In genomic region chr11:46682773-46683752, GRCh38 we compare ENCODE assay signal across 16 cellular contexts. TPM values are rescaled to one million over a fixed set of nuclear protein-coding genes. Genes with fewer than 3 reads are reported as not detected.
DNase-seq lines count a peak whose midpoint lies in the region; ATAC-seq, FAIRE-seq and TF ChIP-seq lines count a peak whose summit lies in the region.
"Had no signal": no experiment of that assay in that cellular context is flagged by ENCODE, and none has a peak within 500 bp of the region (broad histone marks: within the 10 kb centered on the region; RNA-seq: fewer than 3 reads in every experiment).

No MANE protein-coding gene starts in this region.

- DNase-seq in A549 (ENCODE audit: low read depth in 1 of 2, low spot score in 1 of 2) (no peak), PC-3 (peak; percentile 49), epithelial cell of esophagus (ENCODE audit: low read depth) (peak; percentile 51), mesendoderm (no peak)
- no peak for DNase-seq in stimulated activated CD4-positive, alpha-beta T cell treated with anti-CD3 and anti-CD28 coated beads, Interleukin-4, amount 100 ng/mL, for 24 hours
- DNase-seq: activated CD4-positive, alpha-beta memory T cell treated with anti-CD3 and anti-CD28 coated beads, Interleukin-2, amount 10 ng/mL, durations not matched to agents 7 days and 5 days; COR-L47; IMR-90; NCI-H1092 treated with DMSO at 0.1 percent for 48 hours; nephron progenitor cell; stimulated activated CD4-positive, alpha-beta T cell treated with anti-CD3 and anti-CD28 coated beads, Interleukin-4, amount 100 ng/mL, for 4 hours had no signal

- H3K4me3 ChIP-seq in A549 (no peak overlapping the region), PC-3 (ENCODE audit: low read length) (no peak overlapping the region), epithelial cell of esophagus (ENCODE audit: low read length) (no peak overlapping the region), neutrophil (ENCODE audit: low read depth in 1 of 2, low read length in 1 of 2) (no peak overlapping the region), mesendoderm (ENCODE audit: low read length) (no peak overlapping the region)

- no peaks in the 10 kb centered on the region for H4K20me1 ChIP-seq in PC-3 (ENCODE audit: low read length)

- peaks cover 6% of the 10 kb centered on the region; the same call in 1 of the 2 replicates for H3K36me3 ChIP-seq in PC-3 (ENCODE audit: low read depth, low read length)
- H3K36me3 ChIP-seq in neutrophil = peaks cover 90% of the 10 kb centered on the region
- peaks cover 4% of the 10 kb centered on the region for H3K36me3 ChIP-seq in mesendoderm (ENCODE audit: control insufficient read depth, insufficient read depth, low read length)

- H3K9ac ChIP-seq in PC-3 (ENCODE audit: low read length) (no peak overlapping the region), mesendoderm (ENCODE audit: low read length) (no peak overlapping the region)

- no peak overlapping the region for H3K18ac ChIP-seq in mesendoderm (ENCODE audit: low read length)

- H3K27me3 ChIP-seq in PC-3 (ENCODE audit: low read length) (no peaks in the 10 kb centered on the region), neutrophil (no peaks in the 10 kb centered on the region), mesendoderm (ENCODE audit: insufficient read depth, low read length, poor library complexity) (no peaks in the 10 kb centered on the region)

- H4K8ac ChIP-seq in mesendoderm (ENCODE audit: low read depth, low read length) = no peak overlapping the region

- no peak overlapping the region for H2BK5ac ChIP-seq in mesendoderm (ENCODE audit: low read length)

- no peaks in the 10 kb centered on the region for H3F3A ChIP-seq in PC-3 (ENCODE audit: low read length, unreplicated experiment)

- H3K9me2 ChIP-seq in PC-3 (replicated peaks; ENCODE audit: low read length) = no peaks in the 10 kb centered on the region

- no peak for TF ChIP-seq RAD21 in A549 (conservative IDR thresholded peaks at IDR 0.05 in 1 of 2, IDR thresholded peaks at IDR 0.05 in 1 of 2)

- H3K56ac ChIP-seq in mesendoderm (ENCODE audit: low read length) = no peak overlapping the region

- no peak overlapping the region for H3K23ac ChIP-seq in mesendoderm (ENCODE audit: low read length)

- no peak for ATAC-seq in A549
- peak; percentile 54 for ATAC-seq in PC-3
- no peak for ATAC-seq in HG02763 (IDR thresholded peaks at IDR 0.05; ENCODE audit: unreplicated experiment)
- ATAC-seq in GM19328 (IDR thresholded peaks at IDR 0.05; ENCODE audit: unreplicated experiment) = no peak

- H3K79me1 ChIP-seq in mesendoderm (ENCODE audit: low read length) = no peaks in the 10 kb centered on the region

- H3K9me3 ChIP-seq in A549 (no peaks in the 10 kb centered on the region), PC-3 (ENCODE audit: low read length) (no peaks in the 10 kb centered on the region), neutrophil (no peaks in the 10 kb centered on the region)

- H3K4me1 ChIP-seq in A549 (peaks cover 5% of the 10 kb centered on the region; the same call in 1 of the 3 replicates), PC-3 (ENCODE audit: insufficient read depth, low read length) (no peaks in the 10 kb centered on the region), neutrophil (ENCODE audit: control insufficient read depth in 1 of 2, insufficient read depth in 1 of 2, low read depth in 1 of 2, low read length in 1 of 2) (peaks cover 5 to 6% of the 10 kb centered on the region in 2 experiments), mesendoderm (ENCODE audit: control insufficient read depth, low read depth, low read length) (no peaks in the 10 kb centered on the region)

- WGBS in A549 (ENCODE audit: missing lambda C conversion rate) = 89% methylated on average over 11 of the region's 11 CpGs
- WGBS in mesendoderm (ENCODE audit: extremely low coverage, insufficient coverage, low lambda C conversion rate) = no CpG with 5 or more reads among the region's 11 CpGs

- CTCF ChIA-PET in A549 (lab: Yijun Ruan, JAX) = interaction anchor here (0.6 to 2.2 kb wide), 6 partner anchors 11 to 193 kb away, joined by 3 to 5 read pairs (median 3); no protein-coding TSS in a partner anchor
- CTCF ChIA-PET in PC-3 (lab: Charles Lee) = no interaction called here

- H3K4me2 ChIP-seq in A549 (no peak overlapping the region), PC-3 (ENCODE audit: low read length) (no peak overlapping the region), mesendoderm (ENCODE audit: low read length) (no peak overlapping the region)

- POLR2A ChIA-PET in A549 (lab: Yijun Ruan, JAX) = interaction anchor here (0.6 kb wide), 1 partner anchor 12 kb away, joined by 3 read pairs; no protein-coding TSS in a partner anchor
- POLR2A ChIA-PET in PC-3 (lab: Charles Lee; ENCODE audit: unreplicated experiment) = no interaction called here

- H3K4ac ChIP-seq in mesendoderm (ENCODE audit: low read depth, low read length) = no peak overlapping the region

- H3K79me2 ChIP-seq in PC-3 (ENCODE audit: low read length) (no peaks in the 10 kb centered on the region), mesendoderm (ENCODE audit: control insufficient read depth, insufficient read depth, low read length) (no peaks in the 10 kb centered on the region)

- no peak for TF ChIP-seq CTCF in A549 (IDR thresholded peaks at IDR 0.05)
- no peak for TF ChIP-seq CTCF in PC-3 (conservative IDR thresholded peaks at IDR 0.05; ENCODE audit: low read depth, low read length)
- no peak for TF ChIP-seq CTCF in epithelial cell of esophagus (IDR thresholded peaks at IDR 0.05; ENCODE audit: insufficient read depth, low read depth, low read length, missing control alignments)
- TF ChIP-seq CTCF in neutrophil (IDR thresholded peaks at IDR 0.05) = no peak

- H2AK5ac ChIP-seq in mesendoderm (ENCODE audit: low read length) = no peak overlapping the region

- intact Hi-C loops in PC-3 (cut with micrococcal nuclease) = no loop called here

- no peak overlapping the region for H4K5ac ChIP-seq in mesendoderm (ENCODE audit: low read length)

- no peak overlapping the region for H2BK120ac ChIP-seq in mesendoderm (ENCODE audit: low read depth, low read length)

- H2BK15ac ChIP-seq in mesendoderm (replicated peaks; ENCODE audit: low read depth) = no peak overlapping the region

- no TSS peak for BruUV-seq in PC-3 (replicated peaks; lab: Mats Ljungman, UMichigan)

- no peak for TF ChIP-seq EP300 in A549 (IDR thresholded peaks at IDR 0.05)

- H2AFZ ChIP-seq in PC-3 (ENCODE audit: low read length) = no peak overlapping the region

- TF ChIP-seq POLR2A in A549 (IDR thresholded peaks at IDR 0.05; ENCODE audit: low read length) = no peak

- H3K27ac ChIP-seq in A549 (no peak overlapping the region), PC-3 (ENCODE audit: low read length) (no peak overlapping the region), neutrophil (peak overlapping the region; percentile 6), mesendoderm (ENCODE audit: low read depth, low read length) (no peak overlapping the region)

- FAIRE-seq in A549 (lab: Jason Lieb, UNC) = no peak
- FAIRE-seq: endometrium had no signal

TF ChIP-seq in A549, 52 proteins besides CTCF, POLR2A, EP300 and RAD21:
- peak; percentile 83 for TF ChIP-seq ZFP36 (IDR thresholded peaks at IDR 0.05; ENCODE audit: borderline replicate concordance, partially characterized antibody)
- no peak for TF ChIP-seq ZNF302 (CRISPR knock-in tag; IDR thresholded peaks at IDR 0.05)

RNA-seq across cellular contexts. Expression of gene ARHGAP1, which starts 17.4 kb away (rescaled TPM):
- polyA plus RNA-seq in A549 (2011; rRNA removed) = 17.2 and 33.4 TPM in 2 replicates
- polyA plus RNA-seq in A549 (2012; cell fraction: cytosol; rRNA removed) = 24.6 and 30.9 TPM in 2 replicates
- polyA plus RNA-seq in A549 (2012; cell fraction: nucleus; rRNA removed) = 44.0 and 48.5 TPM in 2 replicates
- 34.8 to 35.9 TPM (median 35.2 TPM) in 3 replicates for polyA plus RNA-seq in A549 (2017; fragmentation: RNase III; extraction: RNeasy Plus Mini Kit Qiagen cat#74134 plus additional on column Dnase treatment)
- polyA minus RNA-seq in A549 (2011; rRNA and poly(A)+ RNA removed) = 103 and 114 TPM in 2 replicates
- total RNA-seq in PC-3 (2014; rRNA removed) = 16.1 and 27.1 TPM in 2 replicates
- polyA plus RNA-seq in mesendoderm (2013, experiment 1 of 2) = 42.0 TPM
- polyA plus RNA-seq in mesendoderm (2013, experiment 2 of 2) = 42.6 TPM

RNA-seq across cellular contexts. Expression of gene ZNF408, which starts 17.8 kb away (rescaled TPM):
- polyA plus RNA-seq in A549 (2011; rRNA removed) = 6.7 TPM in 2 replicates
- polyA plus RNA-seq in A549 (2012; cell fraction: cytosol; rRNA removed) = 10.2 and 14.3 TPM in 2 replicates
- polyA plus RNA-seq in A549 (2012; cell fraction: nucleus; rRNA removed) = 22.6 and 32.4 TPM in 2 replicates
- polyA plus RNA-seq in A549 (2017; fragmentation: RNase III; extraction: RNeasy Plus Mini Kit Qiagen cat#74134 plus additional on column Dnase treatment) = 14.0 to 16.7 TPM (median 16.5 TPM) in 3 replicates
- polyA minus RNA-seq in A549 (2011; rRNA and poly(A)+ RNA removed) = 16.4 and 28.9 TPM in 2 replicates
- total RNA-seq in PC-3 (2014; rRNA removed) = 7.1 and 7.3 TPM in 2 replicates
- polyA plus RNA-seq in mesendoderm (2013, experiment 1 of 2) = 8.8 TPM
- polyA plus RNA-seq in mesendoderm (2013, experiment 2 of 2) = 8.9 TPM

RNA-seq across cellular contexts. Expression of gene F2, which starts 36.0 kb away (rescaled TPM):
- polyA plus RNA-seq in A549 (2011; rRNA removed) (3.8 and 4.2 TPM in 2 replicates), A549 (2017; fragmentation: RNase III; extraction: RNeasy Plus Mini Kit Qiagen cat#74134 plus additional on column Dnase treatment) (1.5 to 3.0 TPM (median 2.5 TPM) in 3 replicates)
- 3.3 and 4.0 TPM in 2 replicates for polyA plus RNA-seq in A549 (2012; cell fraction: cytosol; rRNA removed)
- polyA plus RNA-seq in A549 (2012; cell fraction: nucleus; rRNA removed) = 8.1 and 8.4 TPM in 2 replicates
- 6.7 and 7.1 TPM in 2 replicates for polyA minus RNA-seq in A549 (2011; rRNA and poly(A)+ RNA removed)
- not detected in 2 replicates for total RNA-seq in PC-3 (2014; rRNA removed)
- 0.06 TPM for polyA plus RNA-seq in mesendoderm (2013, experiment 1 of 2)
- polyA plus RNA-seq in mesendoderm (2013, experiment 2 of 2) = 0.08 TPM
- total RNA-seq: activated CD4-positive, alpha-beta memory T cell treated with anti-CD3 and anti-CD28 coated beads, Interleukin-2, amount 10 ng/mL, durations not matched to agents 7 days and 5 days; IMR-90; sciatic nerve had no signal
- polyA plus RNA-seq: IMR-90 had no signal

Comparison
In these comparisons a context has a peak if more than half of its experiments do, and no peak if none do; other contexts are left out.
1. DNase-seq: peak in PC-3 (single experiment) and epithelial cell of esophagus (single experiment); none in A549 (0 of 2), stimulated activated CD4-positive, alpha-beta T cell treated with anti-CD3 and anti-CD28 coated beads, Interleukin-4, amount 100 ng/mL, for 24 hours (single experiment) and mesendoderm (single experiment).